ENCODE assay signal across 28 cellular contexts in genomic region chr16:48534601-48535340, GRCh38.
DNase-seq lines count a peak whose midpoint lies in the region; ATAC-seq, FAIRE-seq and TF ChIP-seq lines count a peak whose summit lies in the region.
"Had no signal": no experiment of that assay in that cellular context is flagged by ENCODE, and none has a peak within 500 bp of the region (broad histone marks: within the 10 kb centered on the region; RNA-seq: fewer than 3 reads in every experiment).

No MANE protein-coding gene starts in this region.

- peaks cover 78% of the 10 kb centered on the region for H3K4me1 Mint-ChIP-seq in nephron
- peaks cover 14% of the 10 kb centered on the region for H3K4me1 Mint-ChIP-seq in activated CD4-positive, alpha-beta memory T cell treated with anti-CD3 and anti-CD28 coated beads for 36 hours (ENCODE audit: low read depth)

- H3K9me3 Mint-ChIP-seq in nephron: no peaks in the 10 kb centered on the region
- no peaks in the 10 kb centered on the region for H3K9me3 Mint-ChIP-seq in activated CD4-positive, alpha-beta memory T cell treated with anti-CD3 and anti-CD28 coated beads for 36 hours
- H3K9me3 Mint-ChIP-seq: CD8-positive, alpha-beta T cell; stimulated activated naive CD8-positive, alpha-beta T cell treated with anti-CD3 and anti-CD28 coated beads, Interleukin-15, Interleukin-2, amounts not matched to agents 100 ng/mL and 50 ng/mL, for 24 hours; T-helper 2 cell treated with Interferon-gamma antibody and Interleukin-4, amounts not matched to agents 5 μg/mL and 100 μg/mL, for 36 hours had no signal

- H3K4me3 Mint-ChIP-seq in nephron: no peak overlapping the region
- H3K4me3 Mint-ChIP-seq in activated CD4-positive, alpha-beta memory T cell treated with anti-CD3 and anti-CD28 coated beads for 36 hours: no peak overlapping the region
- H3K4me3 Mint-ChIP-seq: CD8-positive, alpha-beta T cell; stimulated activated naive CD8-positive, alpha-beta T cell treated with anti-CD3 and anti-CD28 coated beads, Interleukin-15, Interleukin-2, amounts not matched to agents 100 ng/mL and 50 ng/mL, for 24 hours; T-helper 2 cell treated with Interferon-gamma antibody and Interleukin-4, amounts not matched to agents 5 μg/mL and 100 μg/mL, for 36 hours had no signal

- no peak overlapping the region for H3K27ac ChIP-seq in HepG2 (ENCODE audit: extremely low read length, insufficient read depth, low read length)
- H3K27ac ChIP-seq in right lobe of liver: no peak overlapping the region
- H3K27ac ChIP-seq in vagina: peak overlapping the region; percentile 85
- H3K27ac ChIP-seq: Peyer's patch had no signal

- no peak for TF ChIP-seq EP300 in HepG2 (IDR thresholded peaks at IDR 0.05; ENCODE audit: low read depth in 2 of 2, low read length in 2 of 2)
- TF ChIP-seq EP300 in HepG2 (CRISPR knock-in tag; IDR thresholded peaks at IDR 0.05; ENCODE audit: borderline replicate concordance): no peak

- TF ChIP-seq POLR2A in HepG2 (IDR thresholded peaks at IDR 0.05; ENCODE audit: insufficient read depth in 1 of 2, low read depth in 2 of 2, low read length in 2 of 2): no peak
- no peak for TF ChIP-seq POLR2A in right lobe of liver (IDR thresholded peaks at IDR 0.05)
- TF ChIP-seq POLR2A in vagina (IDR thresholded peaks at IDR 0.05): no peak

- in situ Hi-C loops in HepG2 (cut with HindIII; ENCODE audit: extremely low pct_ligation_motif_present, low pct_unique_long_range_greater_than_20kb): loop anchor here (5.0 kb wide), 1 partner anchor 73 kb away; no protein-coding TSS in a partner anchor

- peaks cover 8% of the 10 kb centered on the region for H3K36me3 Mint-ChIP-seq in nephron (ENCODE audit: low read depth)
- H3K36me3 Mint-ChIP-seq in activated CD4-positive, alpha-beta memory T cell treated with anti-CD3 and anti-CD28 coated beads for 36 hours: peaks cover 4% of the 10 kb centered on the region

- peak; percentile 27; the same call in 1 of the 2 replicates for TF ChIP-seq CTCF in HepG2 (CRISPR knock-in tag; IDR thresholded peaks at IDR 0.05)
- TF ChIP-seq CTCF in right lobe of liver (IDR thresholded peaks at IDR 0.05): no peak
- TF ChIP-seq CTCF in choroid plexus epithelial cell (conservative IDR thresholded peaks at IDR 0.05; ENCODE audit: low read depth, low read length): peak; percentile 15
- no peak for TF ChIP-seq CTCF in nephron (IDR thresholded peaks at IDR 0.05; ENCODE audit: unreplicated experiment in 3 of 3)
- TF ChIP-seq CTCF in vagina (IDR thresholded peaks at IDR 0.05): no peak

- FAIRE-seq in HepG2 (lab: Jason Lieb, UNC): no peak
- FAIRE-seq: A204.1, GM18507, GM19239, keratinocyte had no signal

- H4K20me1 ChIP-seq in HepG2 (ENCODE audit: insufficient read depth, low read length): no peaks in the 10 kb centered on the region

- intact Hi-C loops in HepG2 (cut with micrococcal nuclease; ENCODE audit: unreplicated experiment): no loop called here
- intact Hi-C loops in right lobe of liver (cut with DNase I): loop anchor here (5.0 to 10.0 kb wide), 3 partner anchors 88 to 280 kb away; no protein-coding TSS in a partner anchor
- intact Hi-C loops in vagina (cut with DNase I): loop anchor here (10.0 kb wide), 2 partner anchors 90 to 150 kb away; partner anchors contain the start of gene SIAH1
- intact Hi-C loops in activated CD4-positive, alpha-beta memory T cell treated with anti-CD3 and anti-CD28 coated beads for 36 hours (cut with micrococcal nuclease): no loop called here

- peaks cover 3% of the 10 kb centered on the region for H3K27me3 Mint-ChIP-seq in nephron (ENCODE audit: low read depth)
- no peaks in the 10 kb centered on the region for H3K27me3 Mint-ChIP-seq in activated CD4-positive, alpha-beta memory T cell treated with anti-CD3 and anti-CD28 coated beads for 36 hours
- H3K27me3 Mint-ChIP-seq: naive thymus-derived CD8-positive, alpha-beta T cell; stimulated activated naive CD8-positive, alpha-beta T cell treated with anti-CD3 and anti-CD28 coated beads, Interleukin-15, Interleukin-2, amounts not matched to agents 100 ng/mL and 50 ng/mL, for 24 hours had no signal

- no peak for TF ChIP-seq RAD21 in HepG2 (CRISPR knock-in tag; IDR thresholded peaks at IDR 0.05)

- POLR2A ChIA-PET in HepG2 (lab: Yijun Ruan, JAX): no interaction called here
- POLR2A ChIA-PET in activated CD4-positive, alpha-beta memory T cell treated with anti-CD3 and anti-CD28 coated beads for 36 hours (lab: Charles Lee): interaction anchor here (1.1 kb wide), 1 partner anchor 88 kb away, joined by 3 read pairs; no protein-coding TSS in a partner anchor

- no peaks in the 10 kb centered on the region for H3K27me3 ChIP-seq in HepG2 (ENCODE audit: control insufficient read depth in 1 of 2, insufficient read depth in 2 of 2, low read length in 2 of 2)
- no peaks in the 10 kb centered on the region for H3K27me3 ChIP-seq in right lobe of liver
- no peaks in the 10 kb centered on the region for H3K27me3 ChIP-seq in vagina
- H3K27me3 ChIP-seq: ascending aorta, esophagus muscularis mucosa, Peyer's patch had no signal

- no peak overlapping the region for H3K4me2 ChIP-seq in HepG2 (ENCODE audit: low read depth, low read length)

- DNase-seq in HepG2 (ENCODE audit: low spot score) (no peak), right lobe of liver (no peak), choroid plexus epithelial cell (ENCODE audit: low read depth) (no peak), vagina (ENCODE audit: extremely low spot score in 2 of 2) (peak; percentile 84 to 88)
- DNase-seq in activated CD4-positive, alpha-beta memory T cell treated with anti-CD3 and anti-CD28 coated beads for 36 hours: no peak
- DNase-seq: activated CD4-positive, alpha-beta T cell treated with anti-CD3 and anti-CD28 coated beads for 4 hours; activated gamma-delta T cell; caudate nucleus; EL; foreskin fibroblast; naive thymus-derived CD8-positive, alpha-beta T cell; NCI-H774; occipital lobe; SHP77 treated with DMSO at 0.1 percent for 48 hours; stimulated activated CD4-positive, alpha-beta T cell treated with anti-CD3 and anti-CD28 coated beads, Interleukin-1b, Interleukin-23, amount 100 ng/mL, for 48 hours had no signal

- no peak overlapping the region for H3K4me3 ChIP-seq in HepG2 (replicated peaks in 1 of 3; ENCODE audit: insufficient read depth in 1 of 3, low read depth in 2 of 3, low read length in 3 of 3)
- H3K4me3 ChIP-seq in right lobe of liver: no peak overlapping the region
- no peak overlapping the region for H3K4me3 ChIP-seq in choroid plexus epithelial cell (ENCODE audit: low read depth, low read length)
- H3K4me3 ChIP-seq in vagina: no peak overlapping the region
- H3K4me3 ChIP-seq: ascending aorta, esophagus muscularis mucosa, Peyer's patch had no signal

- ATAC-seq in HepG2 (peak; percentile 15), right lobe of liver (no peak), GM21786 (IDR thresholded peaks at IDR 0.05; ENCODE audit: unreplicated experiment) (no peak), HG02642 (IDR thresholded peaks at IDR 0.05; ENCODE audit: poor library complexity, unreplicated experiment) (no peak)
- ATAC-seq: CD8-positive, alpha-beta T cell; naive thymus-derived CD8-positive, alpha-beta T cell had no signal

- H3K4me1 ChIP-seq in HepG2 (ENCODE audit: insufficient read depth, low read length): peaks cover 45% of the 10 kb centered on the region
- H3K4me1 ChIP-seq in right lobe of liver: peaks cover 0 to 20% (median 0%) of the 10 kb centered on the region in 4 donors
- H3K4me1 ChIP-seq in vagina: peaks cover 55% of the 10 kb centered on the region

- no TSS peak for BruUV-seq in HepG2 (replicated peaks; lab: Mats Ljungman, UMichigan)

- peak overlapping the region; percentile 30 to 59 (median 39) for H3K27ac Mint-ChIP-seq in nephron
- H3K27ac Mint-ChIP-seq in activated CD4-positive, alpha-beta memory T cell treated with anti-CD3 and anti-CD28 coated beads for 36 hours: no peak overlapping the region
- H3K27ac Mint-ChIP-seq: CD8-positive, alpha-beta T cell; stimulated activated naive CD8-positive, alpha-beta T cell treated with anti-CD3 and anti-CD28 coated beads, Interleukin-15, Interleukin-2, amounts not matched to agents 100 ng/mL and 50 ng/mL, for 24 hours; T-helper 2 cell treated with Interferon-gamma antibody and Interleukin-4, amounts not matched to agents 5 μg/mL and 100 μg/mL, for 36 hours had no signal

- no peak overlapping the region for H2AFZ ChIP-seq in HepG2 (ENCODE audit: low read length)

- H3K9ac ChIP-seq in HepG2 (ENCODE audit: insufficient read depth, low read depth, low read length): no peak overlapping the region

- no peaks in the 10 kb centered on the region for H3K9me3 ChIP-seq in HepG2 (ENCODE audit: low read length)
- no peaks in the 10 kb centered on the region for H3K9me3 ChIP-seq in right lobe of liver
- no peaks in the 10 kb centered on the region for H3K9me3 ChIP-seq in vagina
- H3K9me3 ChIP-seq: ascending aorta, esophagus muscularis mucosa, Peyer's patch had no signal

- H3K36me3 ChIP-seq in HepG2 (replicated peaks in 1 of 2; ENCODE audit: control insufficient read depth in 1 of 2, insufficient read depth in 2 of 2, low read length in 2 of 2): no peaks in the 10 kb centered on the region
- no peaks in the 10 kb centered on the region for H3K36me3 ChIP-seq in right lobe of liver
- peaks cover 0 to under 1% of the 10 kb centered on the region in 2 donors for H3K36me3 ChIP-seq in vagina
- H3K36me3 ChIP-seq: ascending aorta had no signal

- CTCF ChIA-PET in HepG2 (lab: Yijun Ruan, JAX; ENCODE audit: low intra/inter-chr PET ratio, low total read pairs): no interaction called here
- CTCF ChIA-PET in activated CD4-positive, alpha-beta memory T cell treated with anti-CD3 and anti-CD28 coated beads for 36 hours (lab: Charles Lee): interaction anchor here (1.1 to 3.1 kb wide), 3 partner anchors 87 to 96 kb away, joined by 3 to 23 read pairs (median 8); no protein-coding TSS in a partner anchor

- H3K79me2 ChIP-seq in HepG2 (ENCODE audit: insufficient read depth, low read length): no peaks in the 10 kb centered on the region

- WGBS in HepG2 (ENCODE audit: low lambda C conversion rate): 89% methylated on average over 13 of the region's 14 CpGs
- WGBS in right lobe of liver (ENCODE audit: insufficient coverage, low coverage, low lambda C conversion rate, missing lambda C conversion rate): 100% methylated on average over 5 of the region's 14 CpGs

TF ChIP-seq in HepG2, 621 proteins besides CTCF, POLR2A, EP300 and RAD21 (continues in another document):
- TF ChIP-seq DNMT3B (CRISPR knock-in tag; conservative IDR thresholded peaks at IDR 0.05) (no peak), SMAD3 (CRISPR knock-in tag; IDR thresholded peaks at IDR 0.05) (no peak)

Comparison
In these comparisons a context has a peak if more than half of its experiments do, and no peak if none do; other contexts are left out.
1. CTCF ChIP-seq: peak in HepG2 (single experiment) and choroid plexus epithelial cell (single experiment); none in right lobe of liver (0 of 4), nephron (0 of 3) and vagina (0 of 3).
2. intact Hi-C loops: an anchor here in right lobe of liver (5.0 to 10.0 kb wide) and vagina (10.0 kb wide); none called in HepG2 and activated CD4-positive, alpha-beta memory T cell treated with anti-CD3 and anti-CD28 coated beads for 36 hours.
3. DNase-seq: peak in vagina (2 of 2); none in HepG2 (single experiment), right lobe of liver (0 of 3), choroid plexus epithelial cell (single experiment) and activated CD4-positive, alpha-beta memory T cell treated with anti-CD3 and anti-CD28 coated beads for 36 hours (single experiment).